Comparison of ENCODE assay signal across 8 cellular contexts in the genomic region with DNA sequence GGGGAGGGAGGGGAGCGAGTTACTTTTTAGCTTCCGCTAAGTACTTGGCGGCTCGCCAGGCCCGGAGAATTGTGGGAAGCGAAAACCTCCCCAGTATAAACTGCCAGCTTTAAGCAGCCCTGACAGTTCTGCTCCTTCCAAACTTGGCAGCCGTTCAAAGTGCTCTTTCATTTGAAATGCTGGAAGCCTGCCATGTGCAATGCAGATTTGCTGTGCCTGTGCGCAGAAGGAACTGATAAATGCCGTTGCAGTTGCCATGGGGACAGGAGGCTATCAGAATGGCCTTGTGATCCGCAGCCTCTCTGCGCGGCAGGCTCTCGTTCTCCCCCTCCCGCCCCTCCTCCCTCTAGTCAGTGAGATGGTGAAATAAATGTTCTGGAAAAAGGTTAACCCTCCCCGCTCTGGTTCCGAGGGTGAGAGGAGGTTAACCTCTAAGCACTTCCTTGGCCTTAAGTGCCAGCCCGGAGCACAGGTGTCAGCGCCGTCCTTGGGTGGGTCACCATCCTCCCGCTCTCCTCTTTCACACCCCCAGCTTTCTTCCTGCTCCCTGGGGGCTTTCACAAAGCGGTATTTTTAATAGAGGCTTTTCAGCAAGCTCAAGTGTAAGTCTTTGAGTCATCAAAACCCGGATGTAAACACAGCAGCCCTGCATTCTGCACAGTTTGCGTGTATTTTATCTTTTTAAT. TPM values are rescaled to one million over a fixed set of nuclear protein-coding genes. Genes with fewer than 3 reads are reported as not detected.
DNase-seq lines count a peak whose midpoint lies in the region; ATAC-seq and TF ChIP-seq lines count a peak whose summit lies in the region.

No MANE protein-coding gene starts in this region.

- H3K27me3 Mint-ChIP-seq in Calu3 (ENCODE audit: unreplicated experiment), result no peaks in the 10 kb centered on the region

- peak overlapping the region; percentile 62 for H3K4me3 Mint-ChIP-seq in Calu3 (ENCODE audit: low read depth, unreplicated experiment)

- H3K9me3 Mint-ChIP-seq in Calu3 (ENCODE audit: low read depth, unreplicated experiment), result no peaks in the 10 kb centered on the region

- no peak for TF ChIP-seq CTCF in Calu3 (IDR thresholded peaks at IDR 0.05; ENCODE audit: unreplicated experiment)

- peaks cover 65% of the 10 kb centered on the region for H3K4me1 Mint-ChIP-seq in Calu3 (ENCODE audit: low read depth, unreplicated experiment)

- peaks cover 85% of the 10 kb centered on the region for H3K4me1 ChIP-seq in muscle layer of colon (ENCODE audit: insufficient read depth, low read length)

- no peaks in the 10 kb centered on the region for H3K36me3 ChIP-seq in muscle layer of colon (ENCODE audit: insufficient read depth, low read length)

- H3K27ac Mint-ChIP-seq in Calu3 (ENCODE audit: unreplicated experiment), result peak overlapping the region; percentile 98

- BruUV-seq in Calu3 (replicated peaks; lab: Mats Ljungman, UMichigan), result no TSS peak

- H3K4me3 ChIP-seq in Jurkat, Clone E6-1 (ENCODE audit: low read length), result peak overlapping the region; percentile 50
- H3K4me3 ChIP-seq in muscle layer of colon (ENCODE audit: low read depth in 1 of 2, low read length in 2 of 2), result peak overlapping the region; percentile 4 to 40

- peak; percentile 51 for ATAC-seq in GM21717 (IDR thresholded peaks at IDR 0.05; ENCODE audit: unreplicated experiment)
- peak; percentile 73 for ATAC-seq in esophagus mucosa

- DNase-seq in Calu3 (peak; percentile 97), OCI-M2 (lab: John Stamatoyannopoulos, UW; ENCODE audit: unreplicated experiment) (peak; percentile 97)
- peak; percentile 100 for DNase-seq in Jurkat, Clone E6-1 (ENCODE audit: low read depth, low spot score)
- DNase-seq in activated T-cell treated with anti-CD3 and anti-CD28 coated beads, Interleukin-2, amount 50 U/mL, for 1 hour, result peak; percentile 98
- peak; percentile 94 to 98 for DNase-seq in stimulated activated CD8-positive, alpha-beta memory T cell treated with anti-CD3 and anti-CD28 coated beads, Interleukin-7, amount 100 ng/mL, for 1 hour (ENCODE audit: low read depth in 2 of 2)

- H3K9me3 ChIP-seq in muscle layer of colon (ENCODE audit: low read length), result no peaks in the 10 kb centered on the region

- peak overlapping the region; percentile 99 for H3K27ac ChIP-seq in muscle layer of colon (ENCODE audit: low read depth, low read length)

- intact Hi-C loops in Calu3 (cut with micrococcal nuclease; ENCODE audit: unreplicated experiment), result loop anchor here (5.0 kb wide), 1 partner anchor 93 kb away; no protein-coding TSS in a partner anchor

- H3K36me3 Mint-ChIP-seq in Calu3 (ENCODE audit: insufficient read depth, unreplicated experiment), result peaks cover 26% of the 10 kb centered on the region

- CTCF ChIA-PET in Calu3 (lab: Charles Lee), result interaction anchor here (0.6 to 1.7 kb wide), 12 partner anchors 9 to 164 kb away, joined by 3 to 6 read pairs (median 4); no protein-coding TSS in a partner anchor

- H3K9ac ChIP-seq in muscle layer of colon (ENCODE audit: low read length), result peak overlapping the region; percentile 37

- no peaks in the 10 kb centered on the region for H3K27me3 ChIP-seq in muscle layer of colon (ENCODE audit: control insufficient read depth in 1 of 2, insufficient read depth in 2 of 2, low read length in 2 of 2)

RNA-seq across cellular contexts. Expression of a gene that starts 11.9 kb away (rescaled TPM):
- total RNA-seq in Calu3 (2022) (30.1 and 33.1 TPM in 2 replicates), esophagus mucosa (14.2 TPM)
- polyA plus RNA-seq in Jurkat, Clone E6-1 (2012; ENCODE audit: insufficient read depth, insufficient read length), result 16.3 TPM

RNA-seq across cellular contexts. Expression of a gene that starts 57.6 kb away (rescaled TPM):
- 16.5 and 18.9 TPM in 2 replicates for total RNA-seq in Calu3 (2022)
- polyA plus RNA-seq in Jurkat, Clone E6-1 (2012; ENCODE audit: insufficient read depth, insufficient read length), result 11.6 TPM
- 19.7 TPM for total RNA-seq in esophagus mucosa

Comparison
In these comparisons a context has a peak if more than half of its experiments do, and no peak if none do; other contexts are left out.
1. Peak in every context shown above with its lines: DNase-seq, ATAC-seq, H3K4me3 ChIP-seq and H3K27ac ChIP-seq.